1 cellular context compared by ENCODE assay signal in the genomic region with DNA sequence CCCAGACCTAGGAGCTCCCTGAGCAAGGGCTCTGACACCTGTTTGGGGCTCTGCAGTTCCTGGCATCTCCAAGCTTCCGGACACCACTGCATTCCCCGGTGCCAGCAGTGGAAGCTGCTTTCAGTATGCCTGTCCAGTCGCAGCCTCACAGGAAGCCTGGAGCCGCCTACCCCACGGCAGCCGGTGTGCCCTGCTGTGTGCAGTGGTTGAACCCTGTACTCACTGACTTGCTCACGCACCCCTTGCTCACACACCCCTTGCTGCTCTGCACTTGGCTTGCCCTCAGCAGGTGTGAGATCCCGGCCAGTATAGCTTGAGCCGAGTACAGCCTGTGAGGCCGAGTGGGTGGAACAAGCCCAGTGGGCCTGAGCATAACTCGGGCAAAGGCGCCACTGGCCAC.
TF ChIP-seq lines count a peak whose summit lies in the region.

No MANE protein-coding gene starts in this region.

TF ChIP-seq in HepG2, 621 proteins besides CTCF, POLR2A, EP300 and RAD21:
- TF ChIP-seq, protein P1, sequence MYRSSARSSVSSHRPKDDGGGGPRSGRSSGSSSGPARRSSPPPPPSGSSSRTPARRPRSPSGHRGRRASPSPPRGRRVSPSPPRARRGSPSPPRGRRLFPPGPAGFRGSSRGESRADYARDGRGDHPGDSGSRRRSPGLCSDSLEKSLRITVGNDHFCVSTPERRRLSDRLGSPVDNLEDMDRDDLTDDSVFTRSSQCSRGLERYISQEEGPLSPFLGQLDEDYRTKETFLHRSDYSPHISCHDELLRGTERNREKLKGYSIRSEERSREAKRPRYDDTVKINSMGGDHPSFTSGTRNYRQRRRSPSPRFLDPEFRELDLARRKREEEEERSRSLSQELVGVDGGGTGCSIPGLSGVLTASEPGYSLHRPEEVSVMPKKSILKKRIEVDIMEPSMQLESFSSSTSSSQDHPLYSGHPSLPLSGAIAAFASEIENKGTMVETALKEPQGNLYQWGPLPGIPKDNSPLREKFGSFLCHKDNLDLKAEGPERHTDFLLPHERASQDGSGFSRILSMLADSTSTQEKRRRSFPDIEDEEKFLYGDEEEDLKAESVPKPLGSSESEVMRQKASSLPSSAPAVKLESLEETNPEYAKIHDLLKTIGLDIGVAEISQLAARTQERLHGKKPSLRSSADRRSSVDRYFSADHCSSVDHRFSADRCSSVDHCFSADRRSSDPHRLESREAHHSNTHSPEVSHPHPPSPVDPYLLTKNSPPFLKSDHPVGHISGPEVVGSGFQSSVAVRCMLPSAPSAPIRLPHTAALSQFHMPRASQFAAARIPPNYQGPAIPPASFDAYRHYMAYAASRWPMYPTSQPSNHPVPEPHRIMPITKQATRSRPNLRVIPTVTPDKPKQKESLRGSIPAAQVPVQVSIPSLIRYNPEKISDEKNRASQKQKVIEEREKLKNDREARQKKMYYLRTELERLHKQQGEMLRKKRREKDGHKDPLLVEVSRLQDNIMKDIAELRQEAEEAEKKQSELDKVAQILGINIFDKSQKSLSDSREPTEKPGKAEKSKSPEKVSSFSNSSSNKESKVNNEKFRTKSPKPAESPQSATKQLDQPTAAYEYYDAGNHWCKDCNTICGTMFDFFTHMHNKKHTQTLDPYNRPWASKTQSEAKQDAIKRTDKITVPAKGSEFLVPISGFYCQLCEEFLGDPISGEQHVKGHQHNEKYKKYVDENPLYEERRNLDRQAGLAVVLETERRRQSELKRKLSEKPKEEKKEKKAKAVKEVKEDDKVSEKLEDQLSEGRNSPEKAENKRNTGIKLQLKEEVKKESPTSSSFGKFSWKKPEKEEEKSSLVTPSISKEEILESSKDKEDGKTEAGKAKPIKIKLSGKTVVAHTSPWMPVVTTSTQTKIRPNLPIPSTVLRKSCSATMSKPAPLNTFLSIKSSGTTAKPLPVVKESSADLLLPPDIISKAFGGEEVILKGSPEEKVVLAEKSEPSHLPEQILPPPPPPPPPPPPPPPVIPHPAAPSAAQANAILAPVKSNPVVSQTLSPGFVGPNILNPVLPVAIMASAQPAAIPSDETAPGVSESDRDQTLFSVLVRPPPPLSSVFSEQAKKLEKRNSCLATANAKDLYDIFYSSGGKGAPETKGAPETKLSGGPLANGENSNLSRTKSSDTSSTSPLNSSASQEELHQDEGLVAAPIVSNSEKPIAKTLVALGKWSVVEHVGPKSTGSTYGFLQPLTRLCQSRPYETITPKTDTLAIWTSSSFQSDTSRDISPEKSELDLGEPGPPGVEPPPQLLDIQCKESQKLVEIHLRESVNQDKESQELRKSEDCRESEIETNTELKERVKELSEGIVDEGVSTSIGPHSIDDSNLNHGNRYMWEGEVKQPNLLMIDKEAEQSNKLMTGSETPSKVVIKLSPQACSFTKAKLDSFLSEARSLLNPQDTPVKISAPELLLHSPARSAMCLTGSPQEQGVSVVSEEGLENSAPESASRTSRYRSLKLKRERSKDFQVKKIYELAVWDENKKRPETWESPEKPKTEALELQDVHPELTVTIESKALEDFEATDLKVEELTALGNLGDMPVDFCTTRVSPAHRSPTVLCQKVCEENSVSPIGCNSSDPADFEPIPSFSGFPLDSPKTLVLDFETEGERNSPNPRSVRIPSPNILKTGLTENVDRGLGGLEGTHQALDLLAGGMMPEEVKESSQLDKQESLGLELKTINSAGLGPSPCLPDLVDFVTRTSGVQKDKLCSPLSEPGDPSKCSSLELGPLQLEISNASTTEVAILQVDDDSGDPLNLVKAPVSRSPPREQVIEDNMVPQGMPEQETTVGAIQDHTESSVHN (CRISPR knock-in tag; IDR thresholded peaks at IDR 0.05) = no peak
- TF ChIP-seq ZNF776 (CRISPR knock-in tag; IDR thresholded peaks at IDR 0.05) = no peak
TF ChIP-seq in HepG2: peak in this region for 0.
